ENCODE assay signal across 34 cellular contexts in the genomic region with DNA sequence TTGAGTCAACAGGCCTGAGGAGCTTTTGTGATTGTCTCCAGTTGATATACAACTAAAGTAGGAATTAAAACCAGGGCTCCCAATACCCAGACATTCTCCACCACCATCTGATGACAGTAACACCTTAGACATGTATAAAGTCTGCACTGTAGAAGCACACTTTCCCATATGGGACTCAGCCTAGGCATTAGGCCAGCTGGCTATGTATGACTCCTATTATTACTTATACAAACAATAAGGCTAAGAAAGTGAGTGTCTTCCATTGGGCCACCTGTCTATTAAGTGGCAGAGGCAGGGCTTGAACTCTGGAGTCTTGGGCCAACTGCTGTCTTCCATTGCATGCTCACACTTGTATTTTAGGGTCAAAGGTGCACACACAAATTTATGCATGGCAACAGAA. TPM values are rescaled to one million over a fixed set of nuclear protein-coding genes. Genes with fewer than 3 reads are reported as not detected.
"Had no signal": no experiment of that assay in that cellular context is flagged by ENCODE, and none has a peak within 500 bp of the region (broad histone marks: within the 10 kb centered on the region; RNA-seq: fewer than 3 reads in every experiment).

No MANE protein-coding gene starts in this region.

- DNase-seq: activated B cell treated with CpG ODN at 0.5 μM for 24 hours; activated CD4-positive, alpha-beta memory T cell treated with anti-CD3 and anti-CD28 coated beads, Interleukin-2, amount 10 ng/mL, durations not matched to agents 7 days and 5 days; activated CD4-positive, alpha-beta T cell treated with anti-CD3 and anti-CD28 coated beads for 4 hours; activated CD4-positive, alpha-beta T cell treated with anti-CD3 and anti-CD28 coated beads, Interleukin-2, amount 10 ng/mL, durations not matched to agents 24 days and 14 days; activated CD4-positive, alpha-beta T cell treated with anti-CD3 and anti-CD28 coated beads, Interleukin-2, amount 50 U/mL, for 1 hour; activated CD4-positive, alpha-beta T cell treated with anti-CD3 and anti-CD28 coated beads, Interleukin-2, amount 50 U/mL, for 48 hours; activated CD4-positive, CD25-positive, alpha-beta regulatory T cell treated with anti-CD3 and anti-CD28 coated beads, Interleukin-2, amount 50 U/mL, for 72 hours; activated CD8-positive, alpha-beta memory T cell treated with anti-CD3 and anti-CD28 coated beads for 24 hours; activated CD8-positive, alpha-beta memory T cell treated with anti-CD3 and anti-CD28 coated beads, Interleukin-2, amount 10 ng/mL, durations not matched to agents 7 days and 5 days; activated CD8-positive, alpha-beta memory T cell treated with anti-CD3 and anti-CD28 coated beads, Interleukin-2, amount 50 U/mL, for 48 hours; activated CD8-positive, alpha-beta T cell treated with anti-CD3 and anti-CD28 coated beads, Interleukin-2, amount 10 ng/mL, durations not matched to agents 7 days and 5 days; activated effector memory CD4-positive, alpha-beta T cell treated with Interleukin-2 at 50 U/mL for 16 hours; activated gamma-delta T cell; activated naive CD4-positive, alpha-beta T cell; activated naive CD4-positive, alpha-beta T cell treated with anti-CD3 and anti-CD28 coated beads for 36 hours; activated naive CD4-positive, alpha-beta T cell treated with anti-CD3 and anti-CD28 coated beads, Interleukin-2, amount 50 U/mL, for 16 hours; activated naive CD8-positive, alpha-beta T cell treated with anti-CD3 and anti-CD28 coated beads for 36 hours; activated T-cell treated with anti-CD3 and anti-CD28 coated beads, Interleukin-2, amount 50 U/mL, for 24 hours; activated T-cell treated with anti-CD3 and anti-CD28 coated beads, Interleukin-2, amount 50 U/mL, for 48 hours; adrenal gland; amniotic stem cell; aorta; body of pancreas; brain microvascular endothelial cell; central memory CD4-positive, alpha-beta T cell; T-helper 1 cell; T-helper 2 cell; T-helper 9 cell had no signal

- H3K4me3 ChIP-seq: adrenal gland, body of pancreas, breast epithelium had no signal

- H3K4me1 ChIP-seq: adrenal gland, breast epithelium had no signal

- H3K27ac ChIP-seq: adrenal gland, body of pancreas, brain microvascular endothelial cell, breast epithelium had no signal

- H3K27me3 ChIP-seq: adrenal gland, body of pancreas, brain microvascular endothelial cell, breast epithelium had no signal

- ATAC-seq: activated CD8-positive, alpha-beta memory T cell treated with anti-CD3 and anti-CD28 coated beads, Interleukin-2, amount 10 ng/mL, durations not matched to agents 7 days and 5 days; activated CD8-positive, alpha-beta T cell treated with anti-CD3 and anti-CD28 coated beads, Interleukin-2, amount 10 ng/mL, durations not matched to agents 7 days and 5 days; activated naive CD4-positive, alpha-beta T cell treated with anti-CD3 and anti-CD28 coated beads, Interleukin-2, amount 50 U/mL, for 72 hours; body of pancreas had no signal

- H3K9me3 ChIP-seq: adrenal gland, body of pancreas, breast epithelium had no signal

- H3K36me3 ChIP-seq: adrenal gland, brain microvascular endothelial cell, breast epithelium had no signal

RNA-seq across cellular contexts. Expression of a gene that starts 32.1 kb away (rescaled TPM):
- total RNA-seq: activated B cell treated with CpG ODN at 0.5 μM for 24 hours; activated CD4-positive, alpha-beta memory T cell treated with anti-CD3 and anti-CD28 coated beads, Interleukin-2, amount 10 ng/mL, durations not matched to agents 7 days and 5 days; activated CD4-positive, alpha-beta T cell treated with anti-CD3 and anti-CD28 coated beads, Interleukin-2, amount 10 ng/mL, durations not matched to agents 24 days and 14 days; activated CD8-positive, alpha-beta memory T cell treated with anti-CD3 and anti-CD28 coated beads, Interleukin-2, amount 10 ng/mL, durations not matched to agents 7 days and 5 days; activated CD8-positive, alpha-beta T cell treated with anti-CD3 and anti-CD28 coated beads, Interleukin-2, amount 10 ng/mL, durations not matched to agents 7 days and 5 days; activated naive CD4-positive, alpha-beta T cell treated with anti-CD3 and anti-CD28 coated beads for 36 hours; activated naive CD4-positive, alpha-beta T cell treated with anti-CD3 and anti-CD28 coated beads, Interleukin-2, amount 50 U/mL, for 72 hours; activated naive CD8-positive, alpha-beta T cell treated with anti-CD3 and anti-CD28 coated beads for 36 hours; activated T-helper 2 cell treated with anti-CD3 and anti-CD28 coated beads, Interferon-gamma antibody, Interleukin-2, Interleukin-4, amounts not matched to agents 10 μg/mL and 5 μg/mL and 100 μg/mL, durations not matched to agents 14 hours and 24 hours and 36 hours had no signal

RNA-seq across cellular contexts. Expression of a gene that starts 47.5 kb away (rescaled TPM):
- total RNA-seq: activated B cell treated with CpG ODN at 0.5 μM for 24 hours; activated CD4-positive, alpha-beta memory T cell treated with anti-CD3 and anti-CD28 coated beads, Interleukin-2, amount 10 ng/mL, durations not matched to agents 7 days and 5 days; activated CD4-positive, alpha-beta T cell treated with anti-CD3 and anti-CD28 coated beads, Interleukin-2, amount 10 ng/mL, durations not matched to agents 24 days and 14 days; activated CD8-positive, alpha-beta memory T cell treated with anti-CD3 and anti-CD28 coated beads, Interleukin-2, amount 10 ng/mL, durations not matched to agents 7 days and 5 days; activated CD8-positive, alpha-beta T cell treated with anti-CD3 and anti-CD28 coated beads, Interleukin-2, amount 10 ng/mL, durations not matched to agents 7 days and 5 days; activated naive CD4-positive, alpha-beta T cell treated with anti-CD3 and anti-CD28 coated beads for 36 hours; activated naive CD4-positive, alpha-beta T cell treated with anti-CD3 and anti-CD28 coated beads, Interleukin-2, amount 50 U/mL, for 72 hours; activated naive CD8-positive, alpha-beta T cell treated with anti-CD3 and anti-CD28 coated beads for 36 hours; activated T-helper 2 cell treated with anti-CD3 and anti-CD28 coated beads, Interferon-gamma antibody, Interleukin-2, Interleukin-4, amounts not matched to agents 10 μg/mL and 5 μg/mL and 100 μg/mL, durations not matched to agents 14 hours and 24 hours and 36 hours; adrenal gland; aorta; astrocyte; body of pancreas; breast epithelium; cardiac septum; cerebellum had no signal
- polyA plus RNA-seq: adrenal gland, aorta had no signal
